In genomic region chr3:38347421-38348200, GRCh38 we compare ENCODE assay signal across 7 cellular contexts. TPM values are rescaled to one million over a fixed set of nuclear protein-coding genes. Genes with fewer than 3 reads are reported as not detected.
A peak's percentile ranks its signal among the peaks of the same experiment; 100 is the strongest.
DNase-seq lines count a peak whose midpoint lies in the region; ATAC-seq and TF ChIP-seq lines count a peak whose summit lies in the region.

No MANE protein-coding gene starts in this region.

- H2BK5ac ChIP-seq in H9 (ENCODE audit: insufficient read length, low read length): no peak overlapping the region

- no peak overlapping the region; a peak in 1 of 7 replicates for H3K27ac Mint-ChIP-seq in H9

- H3K9me3 ChIP-seq in H9 (ENCODE audit: control insufficient read depth, low read depth, low read length) (no peaks in the 10 kb centered on the region), skeletal muscle tissue (ENCODE audit: control insufficient read depth in 3 of 3, low read length in 3 of 3) (no peaks in the 10 kb centered on the region)

- H3K4me1 Mint-ChIP-seq in H9: no peaks in the 10 kb centered on the region; a peak in 1 of 4 replicates

- no peaks in the 10 kb centered on the region for H3K27me3 ChIP-seq in H9 (ENCODE audit: insufficient read depth, low read length)
- H3K27me3 ChIP-seq in foreskin keratinocyte: no peaks in the 10 kb centered on the region
- H3K27me3 ChIP-seq in skeletal muscle tissue (ENCODE audit: control insufficient read depth in 3 of 3, insufficient read depth in 3 of 3, low read length in 3 of 3): no peaks in the 10 kb centered on the region

- H3K56ac ChIP-seq in H9 (ENCODE audit: insufficient read length, low read depth, low read length): no peak overlapping the region

- no peaks in the 10 kb centered on the region for H4K20me1 ChIP-seq in H9 (ENCODE audit: control insufficient read depth, insufficient read depth, insufficient read length)

- no peaks in the 10 kb centered on the region for H3K79me1 ChIP-seq in H9 (ENCODE audit: insufficient read depth, low read depth, low read length, poor library complexity, severe bottlenecking)

- H3K4me1 ChIP-seq in H9 (ENCODE audit: insufficient read depth, low read length) (no peaks in the 10 kb centered on the region), foreskin keratinocyte (no peaks in the 10 kb centered on the region), skeletal muscle tissue (ENCODE audit: control insufficient read depth in 3 of 3, insufficient read depth in 3 of 3, low read length in 3 of 3) (peaks cover 3 to 17% (median 3%) of the 10 kb centered on the region in 3 donors)

- H3K36me3 ChIP-seq in skeletal muscle tissue (ENCODE audit: control insufficient read depth in 3 of 3, insufficient read depth in 3 of 3, low read length in 3 of 3): peaks cover 0 to 6% (median 0%) of the 10 kb centered on the region in 3 donors

- TF ChIP-seq CTCF in H9 (conservative IDR thresholded peaks at IDR 0.05) (no peak), foreskin keratinocyte (conservative IDR thresholded peaks at IDR 0.05) (no peak)

- no peak overlapping the region for H3K27ac ChIP-seq in H9 (ENCODE audit: insufficient read length, low read depth, low read length)
- H3K27ac ChIP-seq in foreskin keratinocyte: peak overlapping the region; percentile 61
- H3K27ac ChIP-seq in skeletal muscle tissue (ENCODE audit: low read depth, low read length): no peak overlapping the region

- H2AFZ ChIP-seq in H9 (ENCODE audit: low read length): no peak overlapping the region

- H3K79me2 ChIP-seq in H9 (ENCODE audit: insufficient read depth, low read length): no peaks in the 10 kb centered on the region

- no peak overlapping the region for H3K9ac ChIP-seq in H9 (ENCODE audit: extremely low read depth, insufficient read length, low read length)
- H3K9ac ChIP-seq in skeletal muscle tissue (ENCODE audit: low read depth in 1 of 3, low read length in 3 of 3): peak overlapping the region in 2 of 3 donors; percentile 67 to 82

- peak overlapping the region; percentile 59 for H3K4me2 ChIP-seq in H9 (ENCODE audit: insufficient read depth, insufficient read length, low read length)

- H2BK20ac ChIP-seq in H9 (ENCODE audit: low read depth, low read length, poor library complexity, severe bottlenecking): no peak overlapping the region

- DNase-seq in H9 (no peak), SK-N-DZ (ENCODE audit: low spot score) (peak; percentile 5), foreskin keratinocyte (no peak), C1 segment of cervical spinal cord (lab: John Stamatoyannopoulos, UW) (no peak)

- no CpG with 5 or more reads among the region's 19 CpGs for WGBS in H9 (ENCODE audit: extremely low coverage, insufficient read length, low lambda C conversion rate)

- H3K36me3 Mint-ChIP-seq in H9 (ENCODE audit: insufficient read depth in 1 of 3, low read depth in 3 of 3): peaks cover 3 to 11% (median 4%) of the 10 kb centered on the region in 3 experiments

- H3K18ac ChIP-seq in H9 (ENCODE audit: insufficient read length, low read depth, low read length): no peak overlapping the region

- peaks cover 28% of the 10 kb centered on the region for H3K27me3 Mint-ChIP-seq in H9 (ENCODE audit: low read depth)

- H3K9me3 Mint-ChIP-seq in H9: peaks cover 0 to 4% of the 10 kb centered on the region in 2 experiments; a peak in 2 of 5 replicates

- H4K8ac ChIP-seq in H9 (replicated peaks; ENCODE audit: insufficient read length, low read depth, low read length): no peak overlapping the region

- no peak overlapping the region for H3K23ac ChIP-seq in H9 (ENCODE audit: insufficient read length, low read depth, low read length)

- peak overlapping the region; percentile 66 to 89 (median 88) for H3K4me3 ChIP-seq in skeletal muscle tissue (ENCODE audit: low read length in 3 of 3)

- H2BK120ac ChIP-seq in H9 (ENCODE audit: low read depth, low read length, poor library complexity, severe bottlenecking): no peak overlapping the region

- no peak overlapping the region for H4K91ac ChIP-seq in H9 (ENCODE audit: insufficient read length, low read depth, low read length)

- H3K23me2 ChIP-seq in H9 (ENCODE audit: insufficient read length, low read depth, low read length, poor library complexity, severe bottlenecking): no peaks in the 10 kb centered on the region

- no peak for ATAC-seq in foreskin keratinocyte
- no peak for ATAC-seq in GM18519 (IDR thresholded peaks at IDR 0.05; ENCODE audit: low FRiP score, unreplicated experiment)
- no peak for ATAC-seq in HG02642 (IDR thresholded peaks at IDR 0.05; ENCODE audit: poor library complexity, unreplicated experiment)

- H3K4ac ChIP-seq in H9 (ENCODE audit: low read depth, low read length): no peak overlapping the region

- H2BK12ac ChIP-seq in H9 (ENCODE audit: insufficient read length, low read depth, low read length): no peak overlapping the region

- H3K4me3 Mint-ChIP-seq in H9: peak overlapping the region; percentile 68 to 79

- H3T11ph ChIP-seq in H9 (ENCODE audit: low read length): no peak overlapping the region

- H2BK15ac ChIP-seq in H9 (ENCODE audit: low read depth, low read length): no peak overlapping the region

- H4K5ac ChIP-seq in H9 (ENCODE audit: insufficient read length, low read depth, low read length): no peak overlapping the region

- H3K14ac ChIP-seq in H9 (ENCODE audit: insufficient read depth, low read length): no peak overlapping the region

- H2AK5ac ChIP-seq in H9 (ENCODE audit: insufficient read length, low read length): no peak overlapping the region

RNA-seq across cellular contexts. Expression of gene XYLB, which starts 1.0 kb away (rescaled TPM):
- total RNA-seq in H9 (2021): 2.4 and 2.6 TPM in 2 replicates
- 5.7 and 7.9 TPM in 2 replicates for polyA plus RNA-seq in SK-N-DZ (2014; cell fraction: cytosol; rRNA removed)
- 8.9 and 11.7 TPM in 2 replicates for polyA plus RNA-seq in SK-N-DZ (2014; cell fraction: nucleus; rRNA removed)
- total RNA-seq in foreskin keratinocyte: 3.3 and 4.2 TPM in 2 replicates
- polyA plus RNA-seq in foreskin keratinocyte: 2.3 and 2.4 TPM in 2 replicates
- total RNA-seq in skeletal muscle tissue: 7.3 TPM
